ENCODE assay signal across 1 cellular context in the genomic region with DNA sequence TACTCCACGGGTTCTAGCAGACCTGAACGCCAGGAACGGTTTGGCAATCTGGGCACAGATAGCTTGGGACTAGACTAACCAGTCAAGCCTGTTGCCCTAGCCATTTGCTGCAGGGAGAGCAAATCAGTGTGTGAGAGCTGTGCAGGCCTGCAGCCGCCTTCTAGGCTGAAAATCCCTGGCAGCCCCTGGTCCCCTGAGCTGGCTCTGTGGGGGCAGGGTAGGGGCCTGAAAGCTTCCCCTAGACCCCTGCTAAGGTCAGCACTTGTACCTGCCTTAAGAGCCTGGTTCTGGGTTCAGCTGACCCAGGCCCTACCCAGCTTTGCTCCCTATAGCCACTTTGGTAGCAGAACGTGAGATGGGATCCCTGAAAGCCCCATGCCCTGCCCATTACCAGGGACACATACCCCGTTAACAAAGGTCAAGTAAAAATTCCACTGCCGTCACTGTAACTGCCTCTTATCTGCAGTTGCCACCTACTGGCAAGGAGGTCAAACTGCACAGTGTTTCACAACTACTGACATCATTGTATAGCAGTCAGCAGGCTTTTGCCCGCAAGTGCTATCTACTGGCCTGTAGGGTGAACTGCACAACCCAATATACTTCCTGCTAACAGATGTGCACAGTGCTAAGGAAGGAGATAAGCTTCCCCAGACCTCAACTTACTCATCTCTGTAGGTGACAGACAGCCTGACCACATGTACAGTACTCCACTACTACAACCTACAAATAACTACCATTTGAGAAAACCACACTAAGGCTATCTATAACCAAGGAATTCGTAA.
TF ChIP-seq lines count a peak whose summit lies in the region.

No MANE protein-coding gene starts in this region.

TF ChIP-seq in K562, 482 proteins besides CTCF, POLR2A, EP300 and RAD21 (continued from another document and continues in another):
- TF ChIP-seq, protein P1, sequence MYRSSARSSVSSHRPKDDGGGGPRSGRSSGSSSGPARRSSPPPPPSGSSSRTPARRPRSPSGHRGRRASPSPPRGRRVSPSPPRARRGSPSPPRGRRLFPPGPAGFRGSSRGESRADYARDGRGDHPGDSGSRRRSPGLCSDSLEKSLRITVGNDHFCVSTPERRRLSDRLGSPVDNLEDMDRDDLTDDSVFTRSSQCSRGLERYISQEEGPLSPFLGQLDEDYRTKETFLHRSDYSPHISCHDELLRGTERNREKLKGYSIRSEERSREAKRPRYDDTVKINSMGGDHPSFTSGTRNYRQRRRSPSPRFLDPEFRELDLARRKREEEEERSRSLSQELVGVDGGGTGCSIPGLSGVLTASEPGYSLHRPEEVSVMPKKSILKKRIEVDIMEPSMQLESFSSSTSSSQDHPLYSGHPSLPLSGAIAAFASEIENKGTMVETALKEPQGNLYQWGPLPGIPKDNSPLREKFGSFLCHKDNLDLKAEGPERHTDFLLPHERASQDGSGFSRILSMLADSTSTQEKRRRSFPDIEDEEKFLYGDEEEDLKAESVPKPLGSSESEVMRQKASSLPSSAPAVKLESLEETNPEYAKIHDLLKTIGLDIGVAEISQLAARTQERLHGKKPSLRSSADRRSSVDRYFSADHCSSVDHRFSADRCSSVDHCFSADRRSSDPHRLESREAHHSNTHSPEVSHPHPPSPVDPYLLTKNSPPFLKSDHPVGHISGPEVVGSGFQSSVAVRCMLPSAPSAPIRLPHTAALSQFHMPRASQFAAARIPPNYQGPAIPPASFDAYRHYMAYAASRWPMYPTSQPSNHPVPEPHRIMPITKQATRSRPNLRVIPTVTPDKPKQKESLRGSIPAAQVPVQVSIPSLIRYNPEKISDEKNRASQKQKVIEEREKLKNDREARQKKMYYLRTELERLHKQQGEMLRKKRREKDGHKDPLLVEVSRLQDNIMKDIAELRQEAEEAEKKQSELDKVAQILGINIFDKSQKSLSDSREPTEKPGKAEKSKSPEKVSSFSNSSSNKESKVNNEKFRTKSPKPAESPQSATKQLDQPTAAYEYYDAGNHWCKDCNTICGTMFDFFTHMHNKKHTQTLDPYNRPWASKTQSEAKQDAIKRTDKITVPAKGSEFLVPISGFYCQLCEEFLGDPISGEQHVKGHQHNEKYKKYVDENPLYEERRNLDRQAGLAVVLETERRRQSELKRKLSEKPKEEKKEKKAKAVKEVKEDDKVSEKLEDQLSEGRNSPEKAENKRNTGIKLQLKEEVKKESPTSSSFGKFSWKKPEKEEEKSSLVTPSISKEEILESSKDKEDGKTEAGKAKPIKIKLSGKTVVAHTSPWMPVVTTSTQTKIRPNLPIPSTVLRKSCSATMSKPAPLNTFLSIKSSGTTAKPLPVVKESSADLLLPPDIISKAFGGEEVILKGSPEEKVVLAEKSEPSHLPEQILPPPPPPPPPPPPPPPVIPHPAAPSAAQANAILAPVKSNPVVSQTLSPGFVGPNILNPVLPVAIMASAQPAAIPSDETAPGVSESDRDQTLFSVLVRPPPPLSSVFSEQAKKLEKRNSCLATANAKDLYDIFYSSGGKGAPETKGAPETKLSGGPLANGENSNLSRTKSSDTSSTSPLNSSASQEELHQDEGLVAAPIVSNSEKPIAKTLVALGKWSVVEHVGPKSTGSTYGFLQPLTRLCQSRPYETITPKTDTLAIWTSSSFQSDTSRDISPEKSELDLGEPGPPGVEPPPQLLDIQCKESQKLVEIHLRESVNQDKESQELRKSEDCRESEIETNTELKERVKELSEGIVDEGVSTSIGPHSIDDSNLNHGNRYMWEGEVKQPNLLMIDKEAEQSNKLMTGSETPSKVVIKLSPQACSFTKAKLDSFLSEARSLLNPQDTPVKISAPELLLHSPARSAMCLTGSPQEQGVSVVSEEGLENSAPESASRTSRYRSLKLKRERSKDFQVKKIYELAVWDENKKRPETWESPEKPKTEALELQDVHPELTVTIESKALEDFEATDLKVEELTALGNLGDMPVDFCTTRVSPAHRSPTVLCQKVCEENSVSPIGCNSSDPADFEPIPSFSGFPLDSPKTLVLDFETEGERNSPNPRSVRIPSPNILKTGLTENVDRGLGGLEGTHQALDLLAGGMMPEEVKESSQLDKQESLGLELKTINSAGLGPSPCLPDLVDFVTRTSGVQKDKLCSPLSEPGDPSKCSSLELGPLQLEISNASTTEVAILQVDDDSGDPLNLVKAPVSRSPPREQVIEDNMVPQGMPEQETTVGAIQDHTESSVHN (IDR thresholded peaks at IDR 0.05; ENCODE audit: borderline replicate concordance in 1 of 2, low read depth in 1 of 2) = no peak
- TF ChIP-seq U2AF1 (optimal IDR thresholded peaks at IDR 0.05; ENCODE audit: low read depth, low read length) = no peak
- TF ChIP-seq, protein P2, sequence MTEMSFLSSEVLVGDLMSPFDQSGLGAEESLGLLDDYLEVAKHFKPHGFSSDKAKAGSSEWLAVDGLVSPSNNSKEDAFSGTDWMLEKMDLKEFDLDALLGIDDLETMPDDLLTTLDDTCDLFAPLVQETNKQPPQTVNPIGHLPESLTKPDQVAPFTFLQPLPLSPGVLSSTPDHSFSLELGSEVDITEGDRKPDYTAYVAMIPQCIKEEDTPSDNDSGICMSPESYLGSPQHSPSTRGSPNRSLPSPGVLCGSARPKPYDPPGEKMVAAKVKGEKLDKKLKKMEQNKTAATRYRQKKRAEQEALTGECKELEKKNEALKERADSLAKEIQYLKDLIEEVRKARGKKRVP (CRISPR knock-in tag; IDR thresholded peaks at IDR 0.05) = no peak
- TF ChIP-seq PRPF4 (IDR thresholded peaks at IDR 0.05; ENCODE audit: insufficient read depth, low read depth, low read length, poor library complexity, severe bottlenecking) = no peak
- no peak for TF ChIP-seq MECOM (CRISPR knock-in tag; IDR thresholded peaks at IDR 0.05)
- no peak for TF ChIP-seq KLF13 (tag; IDR thresholded peaks at IDR 0.05; ENCODE audit: borderline replicate concordance, low read depth)
- TF ChIP-seq, protein P3, sequence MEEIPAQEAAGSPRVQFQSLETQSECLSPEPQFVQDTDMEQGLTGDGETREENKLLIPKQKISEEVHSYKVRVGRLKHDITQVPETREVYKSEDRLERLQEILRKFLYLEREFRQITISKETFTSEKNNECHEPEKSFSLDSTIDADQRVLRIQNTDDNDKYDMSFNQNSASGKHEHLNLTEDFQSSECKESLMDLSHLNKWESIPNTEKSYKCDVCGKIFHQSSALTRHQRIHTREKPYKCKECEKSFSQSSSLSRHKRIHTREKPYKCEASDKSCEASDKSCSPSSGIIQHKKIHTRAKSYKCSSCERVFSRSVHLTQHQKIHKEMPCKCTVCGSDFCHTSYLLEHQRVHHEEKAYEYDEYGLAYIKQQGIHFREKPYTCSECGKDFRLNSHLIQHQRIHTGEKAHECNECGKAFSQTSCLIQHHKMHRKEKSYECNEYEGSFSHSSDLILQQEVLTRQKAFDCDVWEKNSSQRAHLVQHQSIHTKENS (CRISPR knock-in tag; IDR thresholded peaks at IDR 0.05) = no peak
- no peak for TF ChIP-seq MCM5 (IDR thresholded peaks at IDR 0.05; ENCODE audit: low read depth)
- no peak for TF ChIP-seq ZKSCAN3 (CRISPR knock-in tag; IDR thresholded peaks at IDR 0.05)
- TF ChIP-seq MAFK (IDR thresholded peaks at IDR 0.05; ENCODE audit: low read length) = no peak
- TF ChIP-seq ZNF232 (CRISPR knock-in tag; IDR thresholded peaks at IDR 0.05) = no peak
- TF ChIP-seq, protein P4, sequence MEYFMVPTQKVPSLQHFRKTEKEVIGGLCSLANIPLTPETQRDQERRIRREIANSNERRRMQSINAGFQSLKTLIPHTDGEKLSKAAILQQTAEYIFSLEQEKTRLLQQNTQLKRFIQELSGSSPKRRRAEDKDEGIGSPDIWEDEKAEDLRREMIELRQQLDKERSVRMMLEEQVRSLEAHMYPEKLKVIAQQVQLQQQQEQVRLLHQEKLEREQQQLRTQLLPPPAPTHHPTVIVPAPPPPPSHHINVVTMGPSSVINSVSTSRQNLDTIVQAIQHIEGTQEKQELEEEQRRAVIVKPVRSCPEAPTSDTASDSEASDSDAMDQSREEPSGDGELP (CRISPR knock-in tag; IDR thresholded peaks at IDR 0.05; ENCODE audit: borderline replicate concordance) = no peak
- TF ChIP-seq, protein P5, sequence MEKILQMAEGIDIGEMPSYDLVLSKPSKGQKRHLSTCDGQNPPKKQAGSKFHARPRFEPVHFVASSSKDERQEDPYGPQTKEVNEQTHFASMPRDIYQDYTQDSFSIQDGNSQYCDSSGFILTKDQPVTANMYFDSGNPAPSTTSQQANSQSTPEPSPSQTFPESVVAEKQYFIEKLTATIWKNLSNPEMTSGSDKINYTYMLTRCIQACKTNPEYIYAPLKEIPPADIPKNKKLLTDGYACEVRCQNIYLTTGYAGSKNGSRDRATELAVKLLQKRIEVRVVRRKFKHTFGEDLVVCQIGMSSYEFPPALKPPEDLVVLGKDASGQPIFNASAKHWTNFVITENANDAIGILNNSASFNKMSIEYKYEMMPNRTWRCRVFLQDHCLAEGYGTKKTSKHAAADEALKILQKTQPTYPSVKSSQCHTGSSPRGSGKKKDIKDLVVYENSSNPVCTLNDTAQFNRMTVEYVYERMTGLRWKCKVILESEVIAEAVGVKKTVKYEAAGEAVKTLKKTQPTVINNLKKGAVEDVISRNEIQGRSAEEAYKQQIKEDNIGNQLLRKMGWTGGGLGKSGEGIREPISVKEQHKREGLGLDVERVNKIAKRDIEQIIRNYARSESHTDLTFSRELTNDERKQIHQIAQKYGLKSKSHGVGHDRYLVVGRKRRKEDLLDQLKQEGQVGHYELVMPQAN (IDR thresholded peaks at IDR 0.05; ENCODE audit: borderline replicate concordance) = no peak
- TF ChIP-seq, protein P6, sequence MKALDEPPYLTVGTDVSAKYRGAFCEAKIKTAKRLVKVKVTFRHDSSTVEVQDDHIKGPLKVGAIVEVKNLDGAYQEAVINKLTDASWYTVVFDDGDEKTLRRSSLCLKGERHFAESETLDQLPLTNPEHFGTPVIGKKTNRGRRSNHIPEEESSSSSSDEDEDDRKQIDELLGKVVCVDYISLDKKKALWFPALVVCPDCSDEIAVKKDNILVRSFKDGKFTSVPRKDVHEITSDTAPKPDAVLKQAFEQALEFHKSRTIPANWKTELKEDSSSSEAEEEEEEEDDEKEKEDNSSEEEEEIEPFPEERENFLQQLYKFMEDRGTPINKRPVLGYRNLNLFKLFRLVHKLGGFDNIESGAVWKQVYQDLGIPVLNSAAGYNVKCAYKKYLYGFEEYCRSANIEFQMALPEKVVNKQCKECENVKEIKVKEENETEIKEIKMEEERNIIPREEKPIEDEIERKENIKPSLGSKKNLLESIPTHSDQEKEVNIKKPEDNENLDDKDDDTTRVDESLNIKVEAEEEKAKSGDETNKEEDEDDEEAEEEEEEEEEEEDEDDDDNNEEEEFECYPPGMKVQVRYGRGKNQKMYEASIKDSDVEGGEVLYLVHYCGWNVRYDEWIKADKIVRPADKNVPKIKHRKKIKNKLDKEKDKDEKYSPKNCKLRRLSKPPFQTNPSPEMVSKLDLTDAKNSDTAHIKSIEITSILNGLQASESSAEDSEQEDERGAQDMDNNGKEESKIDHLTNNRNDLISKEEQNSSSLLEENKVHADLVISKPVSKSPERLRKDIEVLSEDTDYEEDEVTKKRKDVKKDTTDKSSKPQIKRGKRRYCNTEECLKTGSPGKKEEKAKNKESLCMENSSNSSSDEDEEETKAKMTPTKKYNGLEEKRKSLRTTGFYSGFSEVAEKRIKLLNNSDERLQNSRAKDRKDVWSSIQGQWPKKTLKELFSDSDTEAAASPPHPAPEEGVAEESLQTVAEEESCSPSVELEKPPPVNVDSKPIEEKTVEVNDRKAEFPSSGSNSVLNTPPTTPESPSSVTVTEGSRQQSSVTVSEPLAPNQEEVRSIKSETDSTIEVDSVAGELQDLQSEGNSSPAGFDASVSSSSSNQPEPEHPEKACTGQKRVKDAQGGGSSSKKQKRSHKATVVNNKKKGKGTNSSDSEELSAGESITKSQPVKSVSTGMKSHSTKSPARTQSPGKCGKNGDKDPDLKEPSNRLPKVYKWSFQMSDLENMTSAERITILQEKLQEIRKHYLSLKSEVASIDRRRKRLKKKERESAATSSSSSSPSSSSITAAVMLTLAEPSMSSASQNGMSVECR (CRISPR knock-in tag; IDR thresholded peaks at IDR 0.05) = no peak
- TF ChIP-seq ZNF175 (CRISPR knock-in tag; IDR thresholded peaks at IDR 0.05; ENCODE audit: low read depth) = no peak
- TF ChIP-seq, protein P7, sequence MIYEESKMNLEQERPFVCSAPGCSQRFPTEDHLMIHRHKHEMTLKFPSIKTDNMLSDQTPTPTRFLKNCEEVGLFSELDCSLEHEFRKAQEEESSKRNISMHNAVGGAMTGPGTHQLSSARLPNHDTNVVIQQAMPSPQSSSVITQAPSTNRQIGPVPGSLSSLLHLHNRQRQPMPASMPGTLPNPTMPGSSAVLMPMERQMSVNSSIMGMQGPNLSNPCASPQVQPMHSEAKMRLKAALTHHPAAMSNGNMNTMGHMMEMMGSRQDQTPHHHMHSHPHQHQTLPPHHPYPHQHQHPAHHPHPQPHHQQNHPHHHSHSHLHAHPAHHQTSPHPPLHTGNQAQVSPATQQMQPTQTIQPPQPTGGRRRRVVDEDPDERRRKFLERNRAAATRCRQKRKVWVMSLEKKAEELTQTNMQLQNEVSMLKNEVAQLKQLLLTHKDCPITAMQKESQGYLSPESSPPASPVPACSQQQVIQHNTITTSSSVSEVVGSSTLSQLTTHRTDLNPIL (CRISPR knock-in tag; IDR thresholded peaks at IDR 0.05) = no peak
- TF ChIP-seq CCNT2 (IDR thresholded peaks at IDR 0.05; ENCODE audit: borderline replicate concordance, extremely low read depth, insufficient read length, low read depth, low read length) = no peak
- TF ChIP-seq BHLHE40 (IDR thresholded peaks at IDR 0.05; ENCODE audit: low read length) = no peak
- TF ChIP-seq IFI16 (CRISPR knock-in tag; IDR thresholded peaks at IDR 0.05) = no peak
- no peak for TF ChIP-seq ELF4 (CRISPR knock-in tag; IDR thresholded peaks at IDR 0.05)
- no peak for TF ChIP-seq U2AF2 (optimal IDR thresholded peaks at IDR 0.05; ENCODE audit: low read depth, low read length)
- TF ChIP-seq FIP1L1 (IDR thresholded peaks at IDR 0.05; ENCODE audit: low read depth, low read length, poor library complexity, severe bottlenecking) = no peak
- no peak for TF ChIP-seq CREB1 (IDR thresholded peaks at IDR 0.05)
- no peak for TF ChIP-seq CREB1 (CRISPR knock-in tag; IDR thresholded peaks at IDR 0.05)
- TF ChIP-seq KAT7 (CRISPR knock-in tag; IDR thresholded peaks at IDR 0.05; ENCODE audit: borderline replicate concordance) = no peak
- TF ChIP-seq L3MBTL2 (IDR thresholded peaks at IDR 0.05) = no peak
- TF ChIP-seq ARID2 (IDR thresholded peaks at IDR 0.05) = no peak
- TF ChIP-seq SMAD3 (CRISPR knock-in tag; conservative IDR thresholded peaks at IDR 0.05) = no peak
- no peak for TF ChIP-seq GABPB1 (CRISPR knock-in tag; IDR thresholded peaks at IDR 0.05)
- TF ChIP-seq NONO (IDR thresholded peaks at IDR 0.05; ENCODE audit: low read depth in 2 of 2, low read length in 1 of 2) = no peak
- peak in 1 of 2 experiments; percentile 70; a peak in 1 of 3 replicates for TF ChIP-seq CBX3 (IDR thresholded peaks at IDR 0.05; ENCODE audit: borderline replicate concordance in 1 of 2, low read length in 2 of 2)
- no peak for TF ChIP-seq MTA3 (IDR thresholded peaks at IDR 0.05; ENCODE audit: borderline replicate concordance)
- no peak for TF ChIP-seq NR2C1 (IDR thresholded peaks at IDR 0.05)
- peak; percentile 60; the same call in 1 of the 2 replicates for TF ChIP-seq NR2C1 (tag; IDR thresholded peaks at IDR 0.05)
- no peak for TF ChIP-seq CBX5 (IDR thresholded peaks at IDR 0.05; ENCODE audit: borderline replicate concordance, low read depth)
- TF ChIP-seq GATA2 (CRISPR knock-in tag; IDR thresholded peaks at IDR 0.05) = no peak
- 0 out of 2 replicates have a peak, but pooled peaks have one; percentile 13 for TF ChIP-seq CBFA2T2 (conservative IDR thresholded peaks at IDR 0.05)
- TF ChIP-seq TGIF2 (CRISPR knock-in tag; IDR thresholded peaks at IDR 0.05) = no peak
- TF ChIP-seq ZNF143 (CRISPR knock-in tag; IDR thresholded peaks at IDR 0.05) = no peak
